ENCODE assay signal across 14 cellular contexts in genomic region chr4:119525005-119525749, GRCh38.
DNase-seq lines count a peak whose midpoint lies in the region; ATAC-seq, FAIRE-seq and TF ChIP-seq lines count a peak whose summit lies in the region.
"Had no signal": no experiment of that assay in that cellular context is flagged by ENCODE, and none has a peak within 500 bp of the region (broad histone marks: within the 10 kb centered on the region; RNA-seq: fewer than 3 reads in every experiment).

No MANE protein-coding gene starts in this region.

- H3K27ac ChIP-seq in HepG2 (ENCODE audit: extremely low read length, insufficient read depth, low read length) (peak overlapping the region; percentile 36), coronary artery (peak overlapping the region in 1 of 2 donors; percentile 26)
- H3K27ac ChIP-seq: HL-60, left ventricle myocardium inferior had no signal

- peaks cover 19% of the 10 kb centered on the region for H3K36me3 Mint-ChIP-seq in activated naive CD8-positive, alpha-beta T cell
- H3K36me3 Mint-ChIP-seq in activated naive CD8-positive, alpha-beta T cell treated with anti-CD3 and anti-CD28 coated beads for 36 hours, result peaks cover 8% of the 10 kb centered on the region

- in situ Hi-C loops in HepG2 (cut with HindIII; ENCODE audit: extremely low pct_ligation_motif_present, low pct_unique_long_range_greater_than_20kb), result no loop called here

- peaks cover 0 to 1% of the 10 kb centered on the region in 2 experiments; a peak in 1 of 5 replicates for H3K36me3 ChIP-seq in HepG2 (replicated peaks in 1 of 2; ENCODE audit: control insufficient read depth in 1 of 2, insufficient read depth in 2 of 2, low read length in 2 of 2)

- H3K4me3 ChIP-seq in choroid plexus epithelial cell (ENCODE audit: low read depth, low read length) (peak overlapping the region; percentile 15), HepG2 (replicated peaks in 1 of 3; ENCODE audit: insufficient read depth in 1 of 3, low read depth in 2 of 3, low read length in 3 of 3) (no peak overlapping the region), coronary artery (no peak overlapping the region)
- H3K4me3 ChIP-seq: left ventricle myocardium inferior had no signal

- H4K20me1 ChIP-seq in HepG2 (ENCODE audit: insufficient read depth, low read length), result no peaks in the 10 kb centered on the region

- no peaks in the 10 kb centered on the region for H3K27me3 ChIP-seq in HepG2 (ENCODE audit: control insufficient read depth in 1 of 2, insufficient read depth in 2 of 2, low read length in 2 of 2)

- peak in 1 of 2 experiments; percentile 58; a peak in 2 of 4 replicates for TF ChIP-seq EP300 in HepG2 (IDR thresholded peaks at IDR 0.05; ENCODE audit: low read depth in 2 of 2, low read length in 2 of 2)
- no peak for TF ChIP-seq EP300 in HepG2 (CRISPR knock-in tag; IDR thresholded peaks at IDR 0.05; ENCODE audit: borderline replicate concordance)

- CTCF ChIA-PET in HepG2 (lab: Yijun Ruan, JAX; ENCODE audit: low intra/inter-chr PET ratio, low total read pairs), result no interaction called here

- H3K27me3 Mint-ChIP-seq in activated naive CD8-positive, alpha-beta T cell, result no peaks in the 10 kb centered on the region
- no peaks in the 10 kb centered on the region for H3K27me3 Mint-ChIP-seq in activated naive CD8-positive, alpha-beta T cell treated with anti-CD3 and anti-CD28 coated beads for 36 hours
- H3K27me3 Mint-ChIP-seq: activated T-cell treated with anti-CD3 and anti-CD28 coated beads, Interleukin-2, amount 50 U/mL, for 24 hours had no signal

- H3K27ac Mint-ChIP-seq in activated naive CD8-positive, alpha-beta T cell, result peak overlapping the region; percentile 13
- H3K27ac Mint-ChIP-seq in activated naive CD8-positive, alpha-beta T cell treated with anti-CD3 and anti-CD28 coated beads for 36 hours, result no peak overlapping the region
- H3K27ac Mint-ChIP-seq: activated T-cell treated with anti-CD3 and anti-CD28 coated beads, Interleukin-2, amount 50 U/mL, for 24 hours had no signal

- no peak for DNase-seq in activated naive CD8-positive, alpha-beta T cell treated with anti-CD3 and anti-CD28 coated beads for 36 hours
- DNase-seq in choroid plexus epithelial cell (ENCODE audit: low read depth), result peak; percentile 90
- DNase-seq in HepG2 (ENCODE audit: low spot score), result peak; percentile 81
- DNase-seq in stimulated activated CD4-positive, alpha-beta T cell treated with anti-CD3 and anti-CD28 coated beads, Interleukin-4, amount 100 ng/mL, for 4 hours, result no peak
- no peak for DNase-seq in coronary artery (ENCODE audit: low spot score)
- no peak for DNase-seq in NCI-H2107 treated with DMSO at 0.1 percent for 48 hours (lab: John Stamatoyannopoulos, UW; ENCODE audit: unreplicated experiment)
- DNase-seq in frontal cortex (ENCODE audit: low spot score in 2 of 2), result no peak
- DNase-seq: activated T-cell treated with anti-CD3 and anti-CD28 coated beads, Interleukin-2, amount 50 U/mL, for 24 hours; endodermal cell; left ventricle myocardium inferior; NCI-H1694; retina had no signal

- H3K4me3 Mint-ChIP-seq in activated naive CD8-positive, alpha-beta T cell, result no peak overlapping the region
- no peak overlapping the region for H3K4me3 Mint-ChIP-seq in activated naive CD8-positive, alpha-beta T cell treated with anti-CD3 and anti-CD28 coated beads for 36 hours
- H3K4me3 Mint-ChIP-seq: activated T-cell treated with anti-CD3 and anti-CD28 coated beads, Interleukin-2, amount 50 U/mL, for 24 hours; endodermal cell had no signal

- FAIRE-seq in HepG2 (lab: Jason Lieb, UNC), result no peak
- FAIRE-seq in frontal cortex (lab: Jason Lieb, UNC), result no peak

- H3K4me2 ChIP-seq in HepG2 (ENCODE audit: low read depth, low read length), result 0 out of 2 replicates have a peak overlapping the region, but pooled peaks have one; percentile 8

- intact Hi-C loops in HepG2 (cut with micrococcal nuclease; ENCODE audit: unreplicated experiment), result no loop called here

- H3K79me2 ChIP-seq in HepG2 (ENCODE audit: insufficient read depth, low read length), result no peaks in the 10 kb centered on the region

- no peaks in the 10 kb centered on the region for H3K9me3 Mint-ChIP-seq in activated naive CD8-positive, alpha-beta T cell (ENCODE audit: low read depth)
- no peaks in the 10 kb centered on the region for H3K9me3 Mint-ChIP-seq in activated naive CD8-positive, alpha-beta T cell treated with anti-CD3 and anti-CD28 coated beads for 36 hours
- H3K9me3 Mint-ChIP-seq: activated T-cell treated with anti-CD3 and anti-CD28 coated beads, Interleukin-2, amount 50 U/mL, for 24 hours; endodermal cell had no signal

- TF ChIP-seq RAD21 in HepG2 (CRISPR knock-in tag; IDR thresholded peaks at IDR 0.05), result no peak

- H3K4me1 ChIP-seq in HepG2 (ENCODE audit: insufficient read depth, low read length), result peaks cover 40% of the 10 kb centered on the region

- H2AFZ ChIP-seq in HepG2 (ENCODE audit: low read length), result no peak overlapping the region

- no TSS peak for BruUV-seq in HepG2 (replicated peaks; lab: Mats Ljungman, UMichigan)

- no peak for TF ChIP-seq CTCF in choroid plexus epithelial cell (conservative IDR thresholded peaks at IDR 0.05; ENCODE audit: low read depth, low read length)
- TF ChIP-seq CTCF in HepG2 (CRISPR knock-in tag; IDR thresholded peaks at IDR 0.05), result no peak
- TF ChIP-seq CTCF in coronary artery (IDR thresholded peaks at IDR 0.05), result no peak

- no peaks in the 10 kb centered on the region for H3K9me3 ChIP-seq in HepG2 (ENCODE audit: low read length)
- H3K9me3 ChIP-seq: left ventricle myocardium inferior had no signal

- TF ChIP-seq POLR2A in HepG2 (IDR thresholded peaks at IDR 0.05; ENCODE audit: insufficient read depth in 1 of 2, low read depth in 2 of 2, low read length in 2 of 2), result no peak

- POLR2A ChIA-PET in HepG2 (lab: Yijun Ruan, JAX), result no interaction called here

- ATAC-seq in HepG2, result peak; percentile 96

- H3K9ac ChIP-seq in HepG2 (ENCODE audit: insufficient read depth, low read depth, low read length), result no peak overlapping the region

- 62% methylated on average over 5 of the region's 5 CpGs for WGBS in HepG2 (ENCODE audit: low lambda C conversion rate)

- H3K4me1 Mint-ChIP-seq in activated naive CD8-positive, alpha-beta T cell (ENCODE audit: low read depth), result no peaks in the 10 kb centered on the region
- H3K4me1 Mint-ChIP-seq in activated naive CD8-positive, alpha-beta T cell treated with anti-CD3 and anti-CD28 coated beads for 36 hours, result peaks cover 2% of the 10 kb centered on the region

TF ChIP-seq in HepG2, 621 proteins besides CTCF, POLR2A, EP300 and RAD21 (continues in another document):
- TF ChIP-seq CBX1 (IDR thresholded peaks at IDR 0.05; ENCODE audit: low read depth) (no peak), PCBP2 (optimal IDR thresholded peaks at IDR 0.05; ENCODE audit: low read depth, low read length, poor library complexity, severe bottlenecking) (no peak), ZNF101 (CRISPR knock-in tag; IDR thresholded peaks at IDR 0.05; ENCODE audit: borderline replicate concordance, low read depth) (no peak), ARNT2 (CRISPR knock-in tag; IDR thresholded peaks at IDR 0.05; ENCODE audit: low read depth) (no peak), ZNF816 (CRISPR knock-in tag; IDR thresholded peaks at IDR 0.05; ENCODE audit: borderline replicate concordance) (no peak), SCMH1 (CRISPR knock-in tag; IDR thresholded peaks at IDR 0.05; ENCODE audit: borderline replicate concordance) (no peak), SRSF4 (IDR thresholded peaks at IDR 0.05; ENCODE audit: low read depth, low read length, poor library complexity, severe bottlenecking) (no peak), ZNF749 (CRISPR knock-in tag; IDR thresholded peaks at IDR 0.05; ENCODE audit: borderline replicate concordance) (no peak), ZNF292 (CRISPR knock-in tag; IDR thresholded peaks at IDR 0.05; ENCODE audit: borderline replicate concordance, low read depth) (no peak), RNF219 (CRISPR knock-in tag; IDR thresholded peaks at IDR 0.05) (no peak), RARA (CRISPR knock-in tag; IDR thresholded peaks at IDR 0.05) (peak; percentile 81)
- TF ChIP-seq, protein P1, sequence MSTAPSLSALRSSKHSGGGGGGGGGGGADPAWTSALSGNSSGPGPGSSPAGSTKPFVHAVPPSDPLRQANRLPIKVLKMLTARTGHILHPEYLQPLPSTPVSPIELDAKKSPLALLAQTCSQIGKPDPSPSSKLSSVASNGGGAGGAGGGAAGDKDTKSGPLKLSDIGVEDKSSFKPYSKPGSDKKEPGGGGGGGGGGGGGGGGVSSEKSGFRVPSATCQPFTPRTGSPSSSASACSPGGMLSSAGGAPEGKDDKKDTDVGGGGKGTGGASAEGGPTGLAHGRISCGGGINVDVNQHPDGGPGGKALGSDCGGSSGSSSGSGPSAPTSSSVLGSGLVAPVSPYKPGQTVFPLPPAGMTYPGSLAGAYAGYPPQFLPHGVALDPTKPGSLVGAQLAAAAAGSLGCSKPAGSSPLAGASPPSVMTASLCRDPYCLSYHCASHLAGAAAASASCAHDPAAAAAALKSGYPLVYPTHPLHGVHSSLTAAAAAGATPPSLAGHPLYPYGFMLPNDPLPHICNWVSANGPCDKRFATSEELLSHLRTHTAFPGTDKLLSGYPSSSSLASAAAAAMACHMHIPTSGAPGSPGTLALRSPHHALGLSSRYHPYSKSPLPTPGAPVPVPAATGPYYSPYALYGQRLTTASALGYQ (CRISPR knock-in tag; IDR thresholded peaks at IDR 0.05), result no peak

Comparison
In these comparisons a context has a peak if more than half of its experiments do, and no peak if none do; other contexts are left out.
1. DNase-seq: peak in choroid plexus epithelial cell (single experiment) and HepG2 (single experiment); none in activated naive CD8-positive, alpha-beta T cell treated with anti-CD3 and anti-CD28 coated beads for 36 hours (single experiment), stimulated activated CD4-positive, alpha-beta T cell treated with anti-CD3 and anti-CD28 coated beads, Interleukin-4, amount 100 ng/mL, for 4 hours (0 of 2), coronary artery (single experiment), NCI-H2107 treated with DMSO at 0.1 percent for 48 hours (single experiment) and frontal cortex (0 of 2).